In genomic region chr3:19446687-19447086, GRCh38 we compare ENCODE assay signal across 19 cellular contexts.
DNase-seq lines count a peak whose midpoint lies in the region; ATAC-seq lines count a peak whose summit lies in the region.
"Had no signal": no experiment of that assay in that cellular context is flagged by ENCODE, and none has a peak within 500 bp of the region (broad histone marks: within the 10 kb centered on the region; RNA-seq: fewer than 3 reads in every experiment).

No MANE protein-coding gene starts in this region.

- H3K27me3 Mint-ChIP-seq in activated naive CD8-positive, alpha-beta T cell treated with anti-CD3 and anti-CD28 coated beads, Interleukin-2, amount 50 U/mL, for 24 hours = no peaks in the 10 kb centered on the region
- H3K27me3 Mint-ChIP-seq: activated CD4-positive, alpha-beta memory T cell treated with anti-CD3 and anti-CD28 coated beads for 36 hours; activated T-cell treated with anti-CD3 and anti-CD28 coated beads, Interleukin-2, amount 50 U/mL, for 24 hours had no signal

- H3K36me3 Mint-ChIP-seq in activated naive CD8-positive, alpha-beta T cell treated with anti-CD3 and anti-CD28 coated beads, Interleukin-2, amount 50 U/mL, for 24 hours (ENCODE audit: low read depth) = no peaks in the 10 kb centered on the region
- H3K36me3 Mint-ChIP-seq: activated CD4-positive, alpha-beta memory T cell treated with anti-CD3 and anti-CD28 coated beads for 36 hours had no signal

- ATAC-seq in GM18909 (IDR thresholded peaks at IDR 0.05; ENCODE audit: poor library complexity, unreplicated experiment) = peak; percentile 46
- peak; percentile 61 for ATAC-seq in GM21447 (IDR thresholded peaks at IDR 0.05; ENCODE audit: unreplicated experiment)
- peak; percentile 64 for ATAC-seq in HG03342 (IDR thresholded peaks at IDR 0.05; ENCODE audit: unreplicated experiment)
- ATAC-seq in activated naive CD8-positive, alpha-beta T cell treated with anti-CD3 and anti-CD28 coated beads, Interleukin-2, amount 50 U/mL, for 24 hours = no peak
- no peak for ATAC-seq in GM19035 (IDR thresholded peaks at IDR 0.05; ENCODE audit: unreplicated experiment)
- ATAC-seq in HG02970 (IDR thresholded peaks at IDR 0.05; ENCODE audit: low FRiP score, unreplicated experiment) = no peak
- ATAC-seq: psoas muscle had no signal

- no peaks in the 10 kb centered on the region for H3K9me3 Mint-ChIP-seq in activated naive CD8-positive, alpha-beta T cell treated with anti-CD3 and anti-CD28 coated beads, Interleukin-2, amount 50 U/mL, for 24 hours
- H3K9me3 Mint-ChIP-seq: activated CD4-positive, alpha-beta memory T cell treated with anti-CD3 and anti-CD28 coated beads for 36 hours; activated T-cell treated with anti-CD3 and anti-CD28 coated beads, Interleukin-2, amount 50 U/mL, for 24 hours had no signal

- DNase-seq in activated naive CD8-positive, alpha-beta T cell treated with anti-CD3 and anti-CD28 coated beads, Interleukin-2, amount 50 U/mL, for 24 hours = no peak
- DNase-seq in SK-N-DZ (ENCODE audit: low spot score) (no peak), NCI-H2171 treated with DMSO at 0.1 percent for 48 hours (lab: John Stamatoyannopoulos, UW) (no peak)
- DNase-seq: activated CD4-positive, alpha-beta memory T cell treated with anti-CD3 and anti-CD28 coated beads for 36 hours; activated naive CD4-positive, alpha-beta T cell; activated T-cell treated with anti-CD3 and anti-CD28 coated beads, Interleukin-2, amount 50 U/mL, for 24 hours; amniotic stem cell; Calu3; Kasumi-1; NCI-H1092; NCI-H1930; psoas muscle; SK-N-SH; trophoblast cell had no signal

- no peak overlapping the region for H3K4me3 Mint-ChIP-seq in activated naive CD8-positive, alpha-beta T cell treated with anti-CD3 and anti-CD28 coated beads, Interleukin-2, amount 50 U/mL, for 24 hours
- H3K4me3 Mint-ChIP-seq: activated CD4-positive, alpha-beta memory T cell treated with anti-CD3 and anti-CD28 coated beads for 36 hours; activated T-cell treated with anti-CD3 and anti-CD28 coated beads, Interleukin-2, amount 50 U/mL, for 24 hours had no signal

- no peaks in the 10 kb centered on the region for H3K4me1 Mint-ChIP-seq in activated naive CD8-positive, alpha-beta T cell treated with anti-CD3 and anti-CD28 coated beads, Interleukin-2, amount 50 U/mL, for 24 hours

- peak overlapping the region; percentile 47 for H3K27ac Mint-ChIP-seq in activated naive CD8-positive, alpha-beta T cell treated with anti-CD3 and anti-CD28 coated beads, Interleukin-2, amount 50 U/mL, for 24 hours
- H3K27ac Mint-ChIP-seq: activated CD4-positive, alpha-beta memory T cell treated with anti-CD3 and anti-CD28 coated beads for 36 hours; activated T-cell treated with anti-CD3 and anti-CD28 coated beads, Interleukin-2, amount 50 U/mL, for 24 hours had no signal

Comparison
In these comparisons a context has a peak if more than half of its experiments do, and no peak if none do; other contexts are left out.
1. ATAC-seq: peak in GM18909 (single experiment), GM21447 (single experiment) and HG03342 (single experiment); none in activated naive CD8-positive, alpha-beta T cell treated with anti-CD3 and anti-CD28 coated beads, Interleukin-2, amount 50 U/mL, for 24 hours (single experiment), GM19035 (single experiment) and HG02970 (single experiment).